In genomic region chr1:198232407-198232806, GRCh38 we compare ENCODE assay signal across 11 cellular contexts.
"Had no signal": no experiment of that assay in that cellular context is flagged by ENCODE, and none has a peak within 500 bp of the region (broad histone marks: within the 10 kb centered on the region; RNA-seq: fewer than 3 reads in every experiment).

No MANE protein-coding gene starts in this region.

- DNase-seq: activated CD4-positive, alpha-beta T cell treated with anti-CD3 and anti-CD28 coated beads for 4 hours; activated CD8-positive, alpha-beta memory T cell treated with anti-CD3 and anti-CD28 coated beads, Interleukin-2, amount 50 U/mL, for 48 hours; activated CD8-positive, alpha-beta T cell treated with anti-CD3 and anti-CD28 coated beads, Interleukin-2, amount 10 ng/mL, durations not matched to agents 7 days and 5 days; activated naive CD4-positive, alpha-beta T cell; aorta; effector CD8-positive, alpha-beta T cell; hippocampal formation; left colon; stimulated activated CD4-positive, alpha-beta T cell treated with anti-CD3 and anti-CD28 coated beads, Interleukin-12 subunit alpha, Interleukin-12 subunit beta, amount 100 ng/mL, for 4 hours; stimulated activated naive CD4-positive, alpha-beta T cell treated with Interleukin-2 at 50 U/mL for 16 hours had no signal

- H3K4me3 ChIP-seq: coronary artery had no signal

- H3K27ac ChIP-seq: coronary artery had no signal
